12 cellular contexts compared by ENCODE assay signal in the genomic region with DNA sequence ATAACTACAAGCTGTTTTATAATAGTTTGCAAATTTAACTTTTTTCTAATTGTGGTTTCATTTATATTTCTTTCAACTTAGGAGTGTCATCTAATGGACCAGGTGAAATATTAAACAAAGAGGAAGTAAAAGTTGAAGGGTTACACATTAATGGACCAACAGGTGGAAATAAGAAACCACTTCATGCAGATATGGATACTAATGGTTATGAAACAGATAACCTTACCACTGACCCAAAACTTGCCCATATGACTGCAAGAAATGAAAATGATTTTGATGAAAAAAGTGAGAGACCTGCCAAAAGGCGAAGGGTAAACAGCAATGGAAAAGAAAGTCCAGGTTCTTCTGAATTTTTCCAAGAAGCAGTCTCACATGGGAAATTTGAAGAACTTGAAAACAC. TPM values are rescaled to one million over a fixed set of nuclear protein-coding genes. Genes with fewer than 3 reads are reported as not detected.
DNase-seq lines count a peak whose midpoint lies in the region; ATAC-seq and TF ChIP-seq lines count a peak whose summit lies in the region.
"Had no signal": no experiment of that assay in that cellular context is flagged by ENCODE, and none has a peak within 500 bp of the region (broad histone marks: within the 10 kb centered on the region; RNA-seq: fewer than 3 reads in every experiment).

No MANE protein-coding gene starts in this region.

- no TSS peak for BruUV-seq in PC-3 (replicated peaks; lab: Mats Ljungman, UMichigan)

- TF ChIP-seq CTCF in PC-3 (conservative IDR thresholded peaks at IDR 0.05; ENCODE audit: low read depth, low read length), result no peak
- no peak for TF ChIP-seq CTCF in ovary (IDR thresholded peaks at IDR 0.05)
- no peak for TF ChIP-seq CTCF in esophagus muscularis mucosa (IDR thresholded peaks at IDR 0.05)

- H3K27me3 Mint-ChIP-seq in activated CD4-positive, alpha-beta T cell treated with anti-CD3 and anti-CD28 coated beads for 36 hours, result no peaks in the 10 kb centered on the region

- no peak overlapping the region for H3K4me3 Mint-ChIP-seq in activated CD4-positive, alpha-beta T cell treated with anti-CD3 and anti-CD28 coated beads for 36 hours

- H4K20me1 ChIP-seq in PC-3 (ENCODE audit: low read length), result 0 out of 2 replicates have a peak, but pooled peaks cover 3% of the 10 kb centered on the region

- ATAC-seq in activated CD4-positive, alpha-beta T cell treated with anti-CD3 and anti-CD28 coated beads for 36 hours, result no peak
- peak; percentile 95 for ATAC-seq in HG02588 (IDR thresholded peaks at IDR 0.05; ENCODE audit: unreplicated experiment)
- peak; percentile 83 for ATAC-seq in HG03565 (IDR thresholded peaks at IDR 0.05; ENCODE audit: unreplicated experiment)
- ATAC-seq in stimulated activated naive CD8-positive, alpha-beta T cell treated with anti-CD3 and anti-CD28 coated beads, Interleukin-15, Interleukin-2, amounts not matched to agents 100 U/mL and 50 U/mL, for 24 hours, result peak; percentile 24
- ATAC-seq in PC-3, result no peak
- ATAC-seq: A549 had no signal

- H3K4me2 ChIP-seq in PC-3 (ENCODE audit: low read length), result no peak overlapping the region
- H3K4me2 ChIP-seq: A549 had no signal

- POLR2A ChIA-PET in activated CD4-positive, alpha-beta T cell treated with anti-CD3 and anti-CD28 coated beads for 36 hours (lab: Charles Lee), result no interaction called here
- POLR2A ChIA-PET in PC-3 (lab: Charles Lee; ENCODE audit: unreplicated experiment), result no interaction called here

- CTCF ChIA-PET in activated CD4-positive, alpha-beta T cell treated with anti-CD3 and anti-CD28 coated beads for 36 hours (lab: Charles Lee), result interaction anchor here (0.7 to 2.8 kb wide), 4 partner anchors 11 to 222 kb away, joined by 3 to 10 read pairs (median 3); no protein-coding TSS in a partner anchor
- CTCF ChIA-PET in PC-3 (lab: Charles Lee), result no interaction called here

- no peak overlapping the region for H3K27ac ChIP-seq in PC-3 (ENCODE audit: low read length)
- H3K27ac ChIP-seq in ovary, result no peak overlapping the region
- no peak overlapping the region for H3K27ac ChIP-seq in esophagus muscularis mucosa (replicated peaks in 1 of 4)
- H3K27ac ChIP-seq: A549 had no signal

- WGBS in ovary, 3 donors, result 95 to 97% (median 96%) methylated on average over 1 of the region's 1 CpG
- WGBS in esophagus muscularis mucosa, result 96% methylated on average over 1 of the region's 1 CpG

- no peak for DNase-seq in activated CD4-positive, alpha-beta T cell treated with anti-CD3 and anti-CD28 coated beads for 36 hours
- DNase-seq in activated CD4-positive, alpha-beta T cell treated with anti-CD3 and anti-CD28 coated beads for 48 hours, result no peak
- no peak for DNase-seq in stimulated activated naive CD8-positive, alpha-beta T cell treated with anti-CD3 and anti-CD28 coated beads, Interleukin-15, Interleukin-2, amounts not matched to agents 100 U/mL and 50 U/mL, for 24 hours
- no peak for DNase-seq in PC-3
- no peak for DNase-seq in ovary
- DNase-seq in esophagus muscularis mucosa (ENCODE audit: extremely low spot score), result no peak
- DNase-seq: amniotic stem cell, NCI-H1048, nucleus accumbens had no signal

- H3F3A ChIP-seq in PC-3 (ENCODE audit: low read length, unreplicated experiment), result no peaks in the 10 kb centered on the region

- TF ChIP-seq EP300 in ovary (IDR thresholded peaks at IDR 0.05), result no peak
- no peak for TF ChIP-seq EP300 in esophagus muscularis mucosa (IDR thresholded peaks at IDR 0.05)

- H3K9me3 ChIP-seq in PC-3 (ENCODE audit: low read length), result no peaks in the 10 kb centered on the region
- H3K9me3 ChIP-seq in ovary, result no peaks in the 10 kb centered on the region
- no peaks in the 10 kb centered on the region for H3K9me3 ChIP-seq in esophagus muscularis mucosa
- H3K9me3 ChIP-seq: A549 had no signal

- H3K9ac ChIP-seq in PC-3 (ENCODE audit: low read length), result no peak overlapping the region

- H3K79me2 ChIP-seq in PC-3 (ENCODE audit: low read length), result no peaks in the 10 kb centered on the region

- H3K4me3 ChIP-seq in PC-3 (ENCODE audit: low read length) (no peak overlapping the region), ovary (no peak overlapping the region), esophagus muscularis mucosa (no peak overlapping the region)
- H3K4me3 ChIP-seq: A549 had no signal

- no peak overlapping the region for H2AFZ ChIP-seq in PC-3 (ENCODE audit: low read length)

- H3K4me1 ChIP-seq in PC-3 (ENCODE audit: insufficient read depth, low read length) (peaks cover 15% of the 10 kb centered on the region), ovary (ENCODE audit: insufficient read depth) (no peaks in the 10 kb centered on the region), esophagus muscularis mucosa (peaks cover 8 to 18% (median 14%) of the 10 kb centered on the region in 4 donors)

- H3K27me3 ChIP-seq in PC-3 (ENCODE audit: low read length) (no peaks in the 10 kb centered on the region), ovary (no peaks in the 10 kb centered on the region), esophagus muscularis mucosa (no peaks in the 10 kb centered on the region)

- TF ChIP-seq POLR2A in ovary (IDR thresholded peaks at IDR 0.05) (no peak), esophagus muscularis mucosa (IDR thresholded peaks at IDR 0.05; ENCODE audit: low read depth) (no peak)

- H3K36me3 ChIP-seq in PC-3 (ENCODE audit: low read depth, low read length), result peaks cover 37% of the 10 kb centered on the region
- H3K36me3 ChIP-seq in ovary, result no peaks in the 10 kb centered on the region
- H3K36me3 ChIP-seq in esophagus muscularis mucosa, result peaks cover 16 to 76% (median 57%) of the 10 kb centered on the region in 4 donors

- no peaks in the 10 kb centered on the region for H3K9me3 Mint-ChIP-seq in activated CD4-positive, alpha-beta T cell treated with anti-CD3 and anti-CD28 coated beads for 36 hours (ENCODE audit: low read depth)

- intact Hi-C loops in activated CD4-positive, alpha-beta T cell treated with anti-CD3 and anti-CD28 coated beads for 36 hours (cut with DNase I, micrococcal nuclease), result loop anchor here in 1 of 2 experiments (5.0 kb wide), 1 partner anchor 217 kb away; no protein-coding TSS in a partner anchor
- intact Hi-C loops in PC-3 (cut with micrococcal nuclease), result no loop called here
- intact Hi-C loops in ovary (cut with DNase I), result no loop called here
- intact Hi-C loops in esophagus muscularis mucosa (cut with DNase I), result loop anchor here (10.0 kb wide), 1 partner anchor 50 kb away; no protein-coding TSS in a partner anchor

- peaks cover 47% of the 10 kb centered on the region for H3K36me3 Mint-ChIP-seq in activated CD4-positive, alpha-beta T cell treated with anti-CD3 and anti-CD28 coated beads for 36 hours (ENCODE audit: low read depth)

- H3K4me1 Mint-ChIP-seq in activated CD4-positive, alpha-beta T cell treated with anti-CD3 and anti-CD28 coated beads for 36 hours, result peaks cover 40% of the 10 kb centered on the region

- H3K9me2 ChIP-seq in PC-3 (replicated peaks; ENCODE audit: low read length), result no peaks in the 10 kb centered on the region

- H3K27ac Mint-ChIP-seq in activated CD4-positive, alpha-beta T cell treated with anti-CD3 and anti-CD28 coated beads for 36 hours, result peak overlapping the region; percentile 52

RNA-seq across cellular contexts. Expression of gene MIER1, which starts 59.7 kb away (rescaled TPM):
- 10 to 100 TPM; 49.7 to 51.5 TPM for total RNA-seq in activated CD4-positive, alpha-beta T cell treated with anti-CD3 and anti-CD28 coated beads for 36 hours
- total RNA-seq in PC-3 (2014; rRNA removed) (11.5 and 11.8 TPM in 2 replicates), ovary (10 to 100 TPM; 33.2 to 51.2 (median 46.8) TPM), esophagus muscularis mucosa (10 to 100 TPM; 39.4 to 56.5 (median 49.2) TPM)
- polyA plus RNA-seq in ovary, result 10 to 100 TPM; 16.2 to 22.2 TPM

RNA-seq across cellular contexts. Expression of gene DNAI4, which starts 59.8 kb away (rescaled TPM):
- 1 to 10 TPM in 1 of 2 experiments, under 1 TPM in 1; 0.87 to 3.6 TPM for total RNA-seq in activated CD4-positive, alpha-beta T cell treated with anti-CD3 and anti-CD28 coated beads for 36 hours
- 0.46 and 1.6 TPM in 2 replicates for total RNA-seq in PC-3 (2014; rRNA removed)
- total RNA-seq in ovary, result 10 to 100 TPM; 21.7 to 52.6 (median 31.0) TPM
- 1 to 10 TPM; 2.5 to 3.0 TPM for polyA plus RNA-seq in ovary
- total RNA-seq in esophagus muscularis mucosa, result 1 to 10 TPM; 4.9 to 6.2 (median 5.5) TPM

Comparison
In these comparisons a context has a peak if more than half of its experiments do, and no peak if none do; other contexts are left out.
1. ATAC-seq: peak in HG02588 (single experiment), HG03565 (single experiment) and stimulated activated naive CD8-positive, alpha-beta T cell treated with anti-CD3 and anti-CD28 coated beads, Interleukin-15, Interleukin-2, amounts not matched to agents 100 U/mL and 50 U/mL, for 24 hours (single experiment); none in activated CD4-positive, alpha-beta T cell treated with anti-CD3 and anti-CD28 coated beads for 36 hours (single experiment) and PC-3 (single experiment).